11 cellular contexts compared by ENCODE assay signal in genomic region chr7:112207765-112208164, GRCh38. TPM values are rescaled to one million over a fixed set of nuclear protein-coding genes. Genes with fewer than 3 reads are reported as not detected.
DNase-seq lines count a peak whose midpoint lies in the region; ATAC-seq and TF ChIP-seq lines count a peak whose summit lies in the region.
"Had no signal": no experiment of that assay in that cellular context is flagged by ENCODE, and none has a peak within 500 bp of the region (broad histone marks: within the 10 kb centered on the region; RNA-seq: fewer than 3 reads in every experiment).

No MANE protein-coding gene starts in this region.

- no peak for TF ChIP-seq POLR2A in breast epithelium (IDR thresholded peaks at IDR 0.05)
- TF ChIP-seq POLR2A in ovary (IDR thresholded peaks at IDR 0.05) = no peak

- TF ChIP-seq EP300 in ovary (IDR thresholded peaks at IDR 0.05) = no peak

- H3K27me3 Mint-ChIP-seq in MCF 10A (ENCODE audit: insufficient read depth, unreplicated experiment) = no peaks in the 10 kb centered on the region
- H3K27me3 Mint-ChIP-seq in activated CD4-positive, alpha-beta memory T cell treated with anti-CD3 and anti-CD28 coated beads for 36 hours = peaks cover 21% of the 10 kb centered on the region
- H3K27me3 Mint-ChIP-seq in immature natural killer cell (ENCODE audit: low read depth in 3 of 3) = peaks cover 14 to 29% (median 15%) of the 10 kb centered on the region in 3 donors

- H3K4me1 ChIP-seq in breast epithelium (peaks cover 0 to 6% of the 10 kb centered on the region in 2 donors), upper lobe of right lung (peaks cover 28% of the 10 kb centered on the region), ovary (ENCODE audit: insufficient read depth) (peaks cover 4% of the 10 kb centered on the region)

- H3K9me3 ChIP-seq in breast epithelium (no peaks in the 10 kb centered on the region), upper lobe of right lung (no peaks in the 10 kb centered on the region), ovary (no peaks in the 10 kb centered on the region)
- H3K9me3 ChIP-seq: sigmoid colon had no signal

- H3K36me3 Mint-ChIP-seq in MCF 10A (ENCODE audit: insufficient read depth, unreplicated experiment) (no peaks in the 10 kb centered on the region), immature natural killer cell (no peaks in the 10 kb centered on the region)
- H3K36me3 Mint-ChIP-seq in activated CD4-positive, alpha-beta memory T cell treated with anti-CD3 and anti-CD28 coated beads for 36 hours = no peaks in the 10 kb centered on the region

- H3K4me1 Mint-ChIP-seq in MCF 10A (ENCODE audit: insufficient read depth, unreplicated experiment) (peaks cover 19% of the 10 kb centered on the region), immature natural killer cell (peaks cover 34 to 46% of the 10 kb centered on the region in 2 donors)
- peaks cover 30% of the 10 kb centered on the region for H3K4me1 Mint-ChIP-seq in activated CD4-positive, alpha-beta memory T cell treated with anti-CD3 and anti-CD28 coated beads for 36 hours (ENCODE audit: low read depth)

- no TSS peak for BruUV-seq in MCF 10A (replicated peaks; lab: Mats Ljungman, UMichigan)

- intact Hi-C loops in MCF 10A (cut with micrococcal nuclease) = loop anchor here (2.0 to 5.0 kb wide), 2 partner anchors 185 to 207 kb away; no protein-coding TSS in a partner anchor
- intact Hi-C loops in breast epithelium (cut with DNase I; ENCODE audit: low total_unique reads) = no loop called here
- intact Hi-C loops in activated CD4-positive, alpha-beta memory T cell treated with anti-CD3 and anti-CD28 coated beads for 36 hours (cut with micrococcal nuclease) = loop anchor here (2.0 kb wide), 2 partner anchors 185 to 583 kb away; partner anchors contain the start of gene TMEM168
- intact Hi-C loops in upper lobe of right lung (cut with DNase I) = no loop called here
- intact Hi-C loops in ovary (cut with DNase I) = loop anchor here in 1 of 4 donors (5.0 kb wide), 1 partner anchor 245 kb away; the partner anchor contains the start of gene IFRD1
- intact Hi-C loops in left colon (cut with DNase I, micrococcal nuclease) = loop anchor here in 1 of 2 donors (10.0 kb wide), 2 partner anchors 187 to 727 kb away; a partner anchor contains a TSS

- H3K36me3 ChIP-seq in breast epithelium (no peaks in the 10 kb centered on the region), upper lobe of right lung (no peaks in the 10 kb centered on the region), ovary (no peaks in the 10 kb centered on the region)
- H3K36me3 ChIP-seq: cardiac muscle cell, sigmoid colon had no signal

- no peak for DNase-seq in MCF 10A (ENCODE audit: unreplicated experiment)
- DNase-seq in breast epithelium (ENCODE audit: low spot score in 2 of 2) = no peak
- DNase-seq in activated CD4-positive, alpha-beta memory T cell treated with anti-CD3 and anti-CD28 coated beads for 36 hours = no peak
- DNase-seq in immature natural killer cell = no peak
- DNase-seq in upper lobe of right lung = no peak
- no peak for DNase-seq in ovary
- no peak for DNase-seq in NOMO-1 (lab: John Stamatoyannopoulos, UW; ENCODE audit: unreplicated experiment in 2 of 2)
- no peak for DNase-seq in left colon
- DNase-seq: HCEC 1CT, sigmoid colon had no signal

- no peaks in the 10 kb centered on the region for H3K9me3 Mint-ChIP-seq in MCF 10A (ENCODE audit: unreplicated experiment)
- no peaks in the 10 kb centered on the region for H3K9me3 Mint-ChIP-seq in activated CD4-positive, alpha-beta memory T cell treated with anti-CD3 and anti-CD28 coated beads for 36 hours
- H3K9me3 Mint-ChIP-seq in immature natural killer cell = no peaks in the 10 kb centered on the region

- no peak overlapping the region for H3K4me3 ChIP-seq in breast epithelium
- H3K4me3 ChIP-seq in upper lobe of right lung = peak overlapping the region; percentile 90
- H3K4me3 ChIP-seq in ovary = no peak overlapping the region

- TF ChIP-seq CTCF in MCF 10A (IDR thresholded peaks at IDR 0.05; ENCODE audit: unreplicated experiment) = no peak
- TF ChIP-seq CTCF in breast epithelium (IDR thresholded peaks at IDR 0.05) = no peak
- no peak for TF ChIP-seq CTCF in upper lobe of right lung (IDR thresholded peaks at IDR 0.05)
- TF ChIP-seq CTCF in ovary (IDR thresholded peaks at IDR 0.05) = no peak

- no peaks in the 10 kb centered on the region for H3K27me3 ChIP-seq in breast epithelium
- H3K27me3 ChIP-seq in upper lobe of right lung = no peaks in the 10 kb centered on the region
- H3K27me3 ChIP-seq in ovary = no peaks in the 10 kb centered on the region
- H3K27me3 ChIP-seq: cardiac muscle cell, sigmoid colon had no signal

- ATAC-seq in upper lobe of right lung (no peak), left colon (no peak)

- H3K27ac ChIP-seq in breast epithelium (no peak overlapping the region), upper lobe of right lung (peak overlapping the region; percentile 88), ovary (no peak overlapping the region)

- POLR2A ChIA-PET in MCF 10A (lab: Yijun Ruan, JAX) = interaction anchor here (4.2 to 7.0 kb wide), 2 partner anchors 243 to 253 kb away, joined by 22 to 126 read pairs; partner anchors contain the start of gene IFRD1
- POLR2A ChIA-PET in activated CD4-positive, alpha-beta memory T cell treated with anti-CD3 and anti-CD28 coated beads for 36 hours (lab: Charles Lee) = no interaction called here

- H3K4me3 Mint-ChIP-seq in MCF 10A (ENCODE audit: unreplicated experiment) (peak overlapping the region; percentile 91), immature natural killer cell (peak overlapping the region; percentile 94 to 97 (median 94))
- peak overlapping the region; percentile 86 for H3K4me3 Mint-ChIP-seq in activated CD4-positive, alpha-beta memory T cell treated with anti-CD3 and anti-CD28 coated beads for 36 hours

- CTCF ChIA-PET in MCF 10A (lab: Yijun Ruan, JAX) = interaction anchor here (0.7 to 1.5 kb wide), 2 partner anchors 245 to 280 kb away, joined by 3 to 7 read pairs; no protein-coding TSS in a partner anchor
- CTCF ChIA-PET in activated CD4-positive, alpha-beta memory T cell treated with anti-CD3 and anti-CD28 coated beads for 36 hours (lab: Charles Lee) = no interaction called here

- peak overlapping the region; percentile 95 for H3K27ac Mint-ChIP-seq in MCF 10A (ENCODE audit: low read depth, unreplicated experiment)
- no peak overlapping the region for H3K27ac Mint-ChIP-seq in activated CD4-positive, alpha-beta memory T cell treated with anti-CD3 and anti-CD28 coated beads for 36 hours
- peak overlapping the region in 3 of 6 donors; percentile 63 to 93 (median 85) for H3K27ac Mint-ChIP-seq in immature natural killer cell

- WGBS in ovary, 3 donors = 90 to 92% (median 90%) methylated on average over 6 of the region's 6 CpGs

RNA-seq across cellular contexts. Expression of gene ZNF277, which starts 1.3 kb away (rescaled TPM):
- total RNA-seq in MCF 10A (2022) = 17.1 and 19.9 TPM in 2 replicates
- 10 to 100 TPM; 30.8 to 38.3 (median 34.2) TPM for total RNA-seq in breast epithelium
- 10 to 100 TPM; 24.9 to 26.6 TPM for total RNA-seq in activated CD4-positive, alpha-beta memory T cell treated with anti-CD3 and anti-CD28 coated beads for 36 hours
- polyA plus RNA-seq in immature natural killer cell = 10 to 100 TPM in 2 of 3 donors, 1 to 10 TPM in 1; 8.3 to 17.7 (median 15.5) TPM
- total RNA-seq in upper lobe of right lung = 31.0 TPM
- 10 to 100 TPM; 18.1 to 27.3 (median 21.8) TPM for total RNA-seq in ovary
- 10 to 100 TPM; 16.4 to 19.8 TPM for polyA plus RNA-seq in ovary
- total RNA-seq in left colon = 10 to 100 TPM; 20.1 to 22.3 TPM

RNA-seq across cellular contexts. Expression of gene DOCK4, which starts 1.6 kb away (rescaled TPM):
- total RNA-seq in MCF 10A (2022) (28.0 and 31.4 TPM in 2 replicates), breast epithelium (10 to 100 TPM; 31.7 to 43.3 (median 41.9) TPM), upper lobe of right lung (100 TPM), ovary (10 to 100 TPM; 15.7 to 39.7 (median 28.3) TPM), left colon (10 to 100 TPM in 1 of 2 donors, 1 to 10 TPM in 1; 6.6 to 11.5 TPM)
- 1 to 10 TPM in 1 of 2 experiments, under 1 TPM in 1; 0.36 to 1.1 TPM for total RNA-seq in activated CD4-positive, alpha-beta memory T cell treated with anti-CD3 and anti-CD28 coated beads for 36 hours
- polyA plus RNA-seq in immature natural killer cell (under 1 TPM in 1 of 3 donors, not detected in 2; 0.18 TPM), ovary (10 to 100 TPM in 1 of 2 donors, 1 to 10 TPM in 1; 9.5 to 15.7 TPM)

Comparison
In these comparisons a context has a peak if more than half of its experiments do, and no peak if none do; other contexts are left out.
1. intact Hi-C loops: an anchor here in MCF 10A (2.0 to 5.0 kb wide) and activated CD4-positive, alpha-beta memory T cell treated with anti-CD3 and anti-CD28 coated beads for 36 hours (2.0 kb wide); none called in breast epithelium and upper lobe of right lung.